1 cellular context compared by ENCODE assay signal in genomic region chr11:124672531-124673215, GRCh38.
TF ChIP-seq lines count a peak whose summit lies in the region.

No MANE protein-coding gene starts in this region.

TF ChIP-seq in HepG2, 621 proteins besides CTCF, POLR2A, EP300 and RAD21:
- TF ChIP-seq TBX3 (IDR thresholded peaks at IDR 0.05; ENCODE audit: borderline replicate concordance) (no peak), ZNF766 (CRISPR knock-in tag; IDR thresholded peaks at IDR 0.05; ENCODE audit: borderline replicate concordance) (no peak), SMAD9 (CRISPR knock-in tag; IDR thresholded peaks at IDR 0.05) (no peak), MTF2 (CRISPR knock-in tag; IDR thresholded peaks at IDR 0.05; ENCODE audit: borderline replicate concordance) (0 out of 2 replicates have a peak, but pooled peaks have one; percentile 1), USF2 (IDR thresholded peaks at IDR 0.05; ENCODE audit: low read depth, low read length) (no peak), USF2 (CRISPR knock-in tag; IDR thresholded peaks at IDR 0.05; ENCODE audit: borderline replicate concordance) (no peak), RBFOX2 (IDR thresholded peaks at IDR 0.05; ENCODE audit: low read depth, low read length) (peak; percentile 20; the same call in 1 of the 2 replicates), SMARCE1 (IDR thresholded peaks at IDR 0.05; ENCODE audit: borderline replicate concordance) (no peak)
